12 cellular contexts compared by ENCODE assay signal in the genomic region with DNA sequence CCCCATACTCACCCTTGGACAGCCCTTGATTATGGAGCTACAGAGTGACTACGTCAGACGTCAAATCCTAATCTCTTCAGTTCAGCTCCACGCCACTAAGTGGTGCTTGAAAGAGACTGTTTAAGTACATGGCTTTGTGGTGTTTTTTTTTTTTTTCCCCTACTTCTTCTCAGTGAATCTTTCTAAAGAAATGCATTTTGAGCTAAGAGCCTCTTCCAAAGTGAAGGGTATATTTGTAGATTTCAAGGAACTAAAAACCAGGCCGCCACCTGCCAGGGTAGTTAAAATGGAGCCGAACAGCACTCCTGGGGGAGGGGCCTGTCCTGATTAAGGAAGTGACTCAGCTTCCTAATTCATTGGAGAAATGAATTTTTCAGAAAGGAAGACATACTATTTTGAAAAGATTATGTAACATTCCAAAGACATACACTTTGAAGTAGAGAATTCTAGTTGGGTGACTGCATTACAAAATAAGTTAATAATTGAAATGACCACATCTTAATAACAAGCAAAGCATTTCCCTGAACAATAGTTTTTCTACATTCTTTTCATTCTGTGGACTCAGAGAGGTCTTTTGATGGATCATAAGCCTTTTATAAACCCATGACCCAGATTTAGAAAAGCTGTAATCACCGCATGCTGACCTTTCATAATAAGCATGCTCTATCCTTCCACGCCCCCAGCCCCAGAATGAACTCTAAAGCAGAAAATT. TPM values are rescaled to one million over a fixed set of nuclear protein-coding genes. Genes with fewer than 3 reads are reported as not detected.
DNase-seq lines count a peak whose midpoint lies in the region; ATAC-seq and TF ChIP-seq lines count a peak whose summit lies in the region.
"Had no signal": no experiment of that assay in that cellular context is flagged by ENCODE, and none has a peak within 500 bp of the region (broad histone marks: within the 10 kb centered on the region; RNA-seq: fewer than 3 reads in every experiment).

No MANE protein-coding gene starts in this region.

- DNase-seq in cardiac muscle cell (ENCODE audit: low read depth in 1 of 2, low spot score in 1 of 2) (peak; percentile 14 to 60), heart right ventricle (no peak), SK-N-SH (no peak), kidney glomerular epithelial cell (lab: John Stamatoyannopoulos, UW) (peak; percentile 95), mesendoderm (no peak), gastrocnemius medialis (no peak)
- no peak for DNase-seq in activated CD4-positive, CD25-positive, alpha-beta regulatory T cell treated with anti-CD3 and anti-CD28 coated beads, Interleukin-2, amount 50 U/mL, for 72 hours
- DNase-seq: islet precursor cell; NCI-H1048; occipital lobe; stimulated activated naive B cell treated with anti-CD40 and anti-IgM and Interleukin-4, amounts not matched to agents 10 μg/mL and 1 μg/mL and 100 μg/mL, for 72 hours had no signal

- H3K27ac ChIP-seq in cardiac muscle cell (peak overlapping the region; percentile 46), heart right ventricle (no peak overlapping the region), SK-N-SH (ENCODE audit: low read depth in 2 of 2, low read length in 1 of 2) (no peak overlapping the region), mesendoderm (ENCODE audit: low read depth, low read length) (no peak overlapping the region), gastrocnemius medialis (no peak overlapping the region)

- H4K5ac ChIP-seq in mesendoderm (ENCODE audit: low read length) = no peak overlapping the region

- H3K4me2 ChIP-seq in SK-N-SH (peak overlapping the region; percentile 28; the same call in 1 of the 2 replicates), mesendoderm (ENCODE audit: low read length) (no peak overlapping the region)

- peaks cover 5% of the 10 kb centered on the region for H3F3A ChIP-seq in SK-N-SH (replicated peaks; ENCODE audit: insufficient read depth)

- no peak overlapping the region for H4K8ac ChIP-seq in mesendoderm (ENCODE audit: low read depth, low read length)

- intact Hi-C loops in heart right ventricle (cut with DNase I) = loop anchor here in 7 of 10 donors (2.0 to 10.0 kb wide), 7 partner anchors 135 to 595 kb away; no protein-coding TSS in a partner anchor
- intact Hi-C loops in gastrocnemius medialis (cut with DNase I; ENCODE audit: low total_unique reads) = no loop called here

- no peak overlapping the region for H2BK5ac ChIP-seq in mesendoderm (ENCODE audit: low read length)

- no peak for TF ChIP-seq POLR2A in gastrocnemius medialis (IDR thresholded peaks at IDR 0.05)

- no peak overlapping the region for H3K9ac ChIP-seq in SK-N-SH
- no peak overlapping the region for H3K9ac ChIP-seq in mesendoderm (ENCODE audit: low read length)

- no peak overlapping the region for H3K56ac ChIP-seq in mesendoderm (ENCODE audit: low read length)

- no peak for TF ChIP-seq EP300 in SK-N-SH (IDR thresholded peaks at IDR 0.05; ENCODE audit: borderline replicate concordance in 1 of 2, low read depth in 1 of 2, low read length in 1 of 2)

- H2BK15ac ChIP-seq in mesendoderm (replicated peaks; ENCODE audit: low read depth) = no peak overlapping the region

- H3K9me3 ChIP-seq in cardiac muscle cell (ENCODE audit: low read depth) = no peaks in the 10 kb centered on the region
- H3K9me3 ChIP-seq in heart right ventricle = no peaks in the 10 kb centered on the region
- H3K9me3 ChIP-seq in SK-N-SH = no peaks in the 10 kb centered on the region
- H3K9me3 ChIP-seq in gastrocnemius medialis = no peaks in the 10 kb centered on the region

- H2AK5ac ChIP-seq in mesendoderm (ENCODE audit: low read length) = no peak overlapping the region

- CTCF ChIA-PET in SK-N-SH (lab: Yijun Ruan, JAX) = interaction anchor here (0.6 to 0.8 kb wide), 3 partner anchors 11 to 18 kb away, joined by 3 read pairs; no protein-coding TSS in a partner anchor

- POLR2A ChIA-PET in SK-N-SH (lab: Yijun Ruan, JAX) = no interaction called here

- TF ChIP-seq CTCF in cardiac muscle cell (IDR thresholded peaks at IDR 0.05; ENCODE audit: low read depth, low read length) (no peak), heart right ventricle (IDR thresholded peaks at IDR 0.05) (no peak), SK-N-SH (IDR thresholded peaks at IDR 0.05) (no peak), gastrocnemius medialis (IDR thresholded peaks at IDR 0.05 in 4 of 5, conservative IDR thresholded peaks at IDR 0.05 in 1 of 5) (no peak)

- H3K9me2 ChIP-seq in SK-N-SH = no peaks in the 10 kb centered on the region

- no peak overlapping the region for H3K23ac ChIP-seq in mesendoderm (ENCODE audit: low read length)

- H3K27me3 ChIP-seq in cardiac muscle cell (no peaks in the 10 kb centered on the region), heart right ventricle (peaks cover 0 to 4% (median 0%) of the 10 kb centered on the region in 7 donors), SK-N-SH (ENCODE audit: insufficient read depth) (no peaks in the 10 kb centered on the region; the same call in 1 of the 2 replicates), mesendoderm (ENCODE audit: insufficient read depth, low read length, poor library complexity) (no peaks in the 10 kb centered on the region), gastrocnemius medialis (no peaks in the 10 kb centered on the region)

- H3K4me1 ChIP-seq in cardiac muscle cell (ENCODE audit: low read depth) (peaks cover 12% of the 10 kb centered on the region), heart right ventricle (peaks cover 0 to 11% (median 0%) of the 10 kb centered on the region in 9 donors), SK-N-SH (ENCODE audit: control insufficient read depth in 1 of 2, insufficient read depth in 2 of 2, low read depth in 1 of 2, low read length in 1 of 2) (peaks cover 0 to 13% of the 10 kb centered on the region in 2 experiments; a peak in 1 of 4 replicates), mesendoderm (ENCODE audit: control insufficient read depth, low read depth, low read length) (no peaks in the 10 kb centered on the region), gastrocnemius medialis (no peaks in the 10 kb centered on the region)

- no peaks in the 10 kb centered on the region for H4K20me1 ChIP-seq in SK-N-SH (ENCODE audit: insufficient read depth)

- H3K79me1 ChIP-seq in mesendoderm (ENCODE audit: low read length) = no peaks in the 10 kb centered on the region

- TF ChIP-seq RAD21 in SK-N-SH (IDR thresholded peaks at IDR 0.05; ENCODE audit: low read length) = no peak

- WGBS in heart right ventricle, 2 donors = 71 to 74% methylated on average over 7 of the region's 7 CpGs
- 83% methylated on average over 7 of the region's 7 CpGs for WGBS in SK-N-SH (ENCODE audit: low lambda C conversion rate)
- WGBS in mesendoderm (ENCODE audit: extremely low coverage, insufficient coverage, low lambda C conversion rate) = no CpG with 5 or more reads among the region's 7 CpGs

- in situ Hi-C loops in gastrocnemius medialis (cut with MboI; ENCODE audit: low sequenced_read_pairs in 4 of 4) = loop anchor here (10.0 to 25.0 kb wide), 2 partner anchors 533 to 535 kb away; no protein-coding TSS in a partner anchor

- no peak overlapping the region for H2BK120ac ChIP-seq in mesendoderm (ENCODE audit: low read depth, low read length)

- H3K4me3 ChIP-seq in cardiac muscle cell = no peak overlapping the region
- H3K4me3 ChIP-seq in heart right ventricle = no peak overlapping the region
- no peak overlapping the region for H3K4me3 ChIP-seq in SK-N-SH (ENCODE audit: low read depth in 2 of 2, low read length in 1 of 2)
- no peak overlapping the region for H3K4me3 ChIP-seq in mesendoderm (ENCODE audit: low read length)
- H3K4me3 ChIP-seq in gastrocnemius medialis = no peak overlapping the region

- H3K18ac ChIP-seq in mesendoderm (ENCODE audit: low read length) = no peak overlapping the region

- H3K4ac ChIP-seq in mesendoderm (ENCODE audit: low read depth, low read length) = no peak overlapping the region

- H3K79me2 ChIP-seq in SK-N-SH (ENCODE audit: insufficient read depth) = no peaks in the 10 kb centered on the region
- H3K79me2 ChIP-seq in mesendoderm (ENCODE audit: control insufficient read depth, insufficient read depth, low read length) = no peaks in the 10 kb centered on the region

- H3K36me3 ChIP-seq in cardiac muscle cell (no peaks in the 10 kb centered on the region), heart right ventricle (no peaks in the 10 kb centered on the region), SK-N-SH (replicated peaks in 1 of 2; ENCODE audit: control insufficient read depth in 1 of 2, insufficient read depth in 2 of 2, low read length in 1 of 2) (no peaks in the 10 kb centered on the region), mesendoderm (ENCODE audit: control insufficient read depth, insufficient read depth, low read length) (no peaks in the 10 kb centered on the region), gastrocnemius medialis (no peaks in the 10 kb centered on the region)

- no peak for ATAC-seq in heart right ventricle
- ATAC-seq in HG03432 (IDR thresholded peaks at IDR 0.05; ENCODE audit: unreplicated experiment) = no peak
- no peak for ATAC-seq in gastrocnemius medialis
- ATAC-seq: stimulated activated naive B cell treated with anti-CD40 and anti-IgM and Interleukin-4, amounts not matched to agents 10 μg/mL and 1 μg/mL and 100 μg/mL, for 72 hours had no signal

- peak overlapping the region; percentile 58; the same call in 1 of the 2 replicates for H2AFZ ChIP-seq in SK-N-SH (ENCODE audit: low read depth)

TF ChIP-seq in SK-N-SH, 30 proteins besides CTCF, POLR2A, EP300 and RAD21:
- TF ChIP-seq JUND (IDR thresholded peaks at IDR 0.05) (peak; percentile 18; the same call in 1 of the 2 replicates), SMC3 (IDR thresholded peaks at IDR 0.05; ENCODE audit: low read depth, low read length) (no peak)

RNA-seq across cellular contexts. Expression of gene VPS41, which starts 20.6 kb away (rescaled TPM):
- 30.6 and 73.7 TPM in 2 replicates for total RNA-seq in cardiac muscle cell
- 31.3 and 38.5 TPM in 2 replicates for polyA plus RNA-seq in cardiac muscle cell
- total RNA-seq in heart right ventricle = 10 to 100 TPM; 27.4 to 60.7 (median 50.5) TPM
- polyA plus RNA-seq in heart right ventricle = 1 to 10 TPM; 7.1 to 9.3 TPM
- 20.4 and 28.7 TPM in 2 replicates for polyA plus RNA-seq in SK-N-SH (2012; rRNA removed)
- polyA plus RNA-seq in SK-N-SH (2012; cell fraction: cytosol; rRNA removed) = 24.6 and 34.7 TPM in 2 replicates
- 29.1 and 57.6 TPM in 2 replicates for polyA plus RNA-seq in SK-N-SH (2012; cell fraction: nucleus; rRNA removed)
- 13.2 TPM for polyA plus RNA-seq in mesendoderm (2013, experiment 1 of 2)
- 13.4 TPM for polyA plus RNA-seq in mesendoderm (2013, experiment 2 of 2)
- 10 to 100 TPM in 3 of 4 donors, 1 to 10 TPM in 1; 6.3 to 15.3 (median 11.6) TPM for total RNA-seq in gastrocnemius medialis

RNA-seq across cellular contexts. Expression of gene POU6F2, which starts 48.1 kb away (rescaled TPM):
- total RNA-seq in cardiac muscle cell (0.99 and 3.6 TPM in 2 replicates), heart right ventricle (under 1 TPM; 0.08 to 0.83 (median 0.41) TPM), gastrocnemius medialis (not detected)
- polyA plus RNA-seq in cardiac muscle cell (1.7 and 4.1 TPM in 2 replicates), heart right ventricle (under 1 TPM; under 0.01 to 0.07 TPM), SK-N-SH (2012; rRNA removed) (under 0.01 TPM in 1 of 2 replicates, not detected in the other)
- not detected in 2 replicates for polyA plus RNA-seq in SK-N-SH (2012; cell fraction: cytosol; rRNA removed)
- polyA plus RNA-seq in SK-N-SH (2012; cell fraction: nucleus; rRNA removed) = not detected in 2 replicates
- polyA plus RNA-seq in mesendoderm (2013, experiment 1 of 2) = 0.95 TPM
- 0.88 TPM for polyA plus RNA-seq in mesendoderm (2013, experiment 2 of 2)

Comparison
In these comparisons a context has a peak if more than half of its experiments do, and no peak if none do; other contexts are left out.
1. DNase-seq: peak in cardiac muscle cell (2 of 2) and kidney glomerular epithelial cell (single experiment); none in heart right ventricle (0 of 2), SK-N-SH (single experiment), activated CD4-positive, CD25-positive, alpha-beta regulatory T cell treated with anti-CD3 and anti-CD28 coated beads, Interleukin-2, amount 50 U/mL, for 72 hours (single experiment), mesendoderm (single experiment) and gastrocnemius medialis (0 of 2).